10 cellular contexts compared by ENCODE assay signal in genomic region chr17:72151565-72152391, GRCh38. TPM values are rescaled to one million over a fixed set of nuclear protein-coding genes. Genes with fewer than 3 reads are reported as not detected.
A peak's percentile ranks its signal among the peaks of the same experiment; 100 is the strongest.
DNase-seq lines count a peak whose midpoint lies in the region; ATAC-seq and TF ChIP-seq lines count a peak whose summit lies in the region.
"Had no signal": no experiment of that assay in that cellular context is flagged by ENCODE, and none has a peak within 500 bp of the region (broad histone marks: within the 10 kb centered on the region; RNA-seq: fewer than 3 reads in every experiment).

No MANE protein-coding gene starts in this region.

- no peak for TF ChIP-seq CTCF in AG10803 (conservative IDR thresholded peaks at IDR 0.05; ENCODE audit: low read length)

- H3K4me1 ChIP-seq in ectodermal cell (ENCODE audit: control insufficient read depth, insufficient read depth, low read length) (peaks cover 13% of the 10 kb centered on the region), mesodermal cell (ENCODE audit: control insufficient read depth, insufficient read depth, low read length, poor library complexity, severe bottlenecking) (peaks cover 16% of the 10 kb centered on the region)

- POLR2A ChIA-PET in T-cell (lab: Charles Lee) = no interaction called here

- ATAC-seq in HG02623 (IDR thresholded peaks at IDR 0.05; ENCODE audit: unreplicated experiment) (no peak), T-cell (replicated peaks in 1 of 4) (no peak), GM21367 (IDR thresholded peaks at IDR 0.05; ENCODE audit: unreplicated experiment) (no peak), GM21360 (IDR thresholded peaks at IDR 0.05; ENCODE audit: unreplicated experiment) (no peak)
- ATAC-seq: naive thymus-derived CD4-positive, alpha-beta T cell had no signal

- H3K9me3 Mint-ChIP-seq in T-cell = peaks cover 0 to 3% (median 0%) of the 10 kb centered on the region in 3 donors

- H3K27ac ChIP-seq in ectodermal cell (ENCODE audit: insufficient read depth, low read depth, low read length, poor library complexity, severe bottlenecking) = peak overlapping the region; percentile 55
- H3K27ac ChIP-seq in mesodermal cell (ENCODE audit: low read depth, low read length, severe bottlenecking) = peak overlapping the region; percentile 86

- H3K27me3 ChIP-seq in ectodermal cell (ENCODE audit: control insufficient read depth, insufficient read depth, low read length, poor library complexity, severe bottlenecking) = no peaks in the 10 kb centered on the region

- H3K27ac Mint-ChIP-seq in T-cell = no peak overlapping the region
- H3K27ac Mint-ChIP-seq: CD4-positive, CD25-positive, alpha-beta regulatory T cell; naive thymus-derived CD4-positive, alpha-beta T cell had no signal

- CTCF ChIA-PET in T-cell (lab: Charles Lee) = no interaction called here

- no peak overlapping the region for H3K4me3 ChIP-seq in AG10803 (ENCODE audit: low read length)
- H3K4me3 ChIP-seq in ectodermal cell (ENCODE audit: insufficient read depth, low read depth, low read length) = no peak overlapping the region
- H3K4me3 ChIP-seq in mesodermal cell (ENCODE audit: extremely low read depth, insufficient read depth, low read length, poor library complexity, severe bottlenecking) = no peak overlapping the region

- H3K9me3 ChIP-seq in ectodermal cell (ENCODE audit: control insufficient read depth, low read length) (no peaks in the 10 kb centered on the region), mesodermal cell (ENCODE audit: control insufficient read depth, low read length) (no peaks in the 10 kb centered on the region)

- H3K4me1 Mint-ChIP-seq in T-cell = no peaks in the 10 kb centered on the region
- H3K4me1 Mint-ChIP-seq: CD4-positive, CD25-positive, alpha-beta regulatory T cell; naive thymus-derived CD4-positive, alpha-beta T cell had no signal

- H3K4me3 Mint-ChIP-seq in T-cell = no peak overlapping the region
- H3K4me3 Mint-ChIP-seq: CD4-positive, CD25-positive, alpha-beta regulatory T cell; naive thymus-derived CD4-positive, alpha-beta T cell had no signal

- H3K36me3 ChIP-seq in ectodermal cell (ENCODE audit: control insufficient read depth, insufficient read depth, low read length) = no peaks in the 10 kb centered on the region
- no peaks in the 10 kb centered on the region for H3K36me3 ChIP-seq in mesodermal cell (ENCODE audit: control insufficient read depth, insufficient read depth, low read length)

- WGBS in ectodermal cell, 2 experiments = 43 to 44% methylated on average over 10 of the region's 11 CpGs
- 32 to 43% methylated on average over 8 to 10 of the region's 11 CpGs for WGBS in mesodermal cell (ENCODE audit: insufficient coverage in 2 of 2), 2 experiments

- H3K36me3 Mint-ChIP-seq in T-cell = no peaks in the 10 kb centered on the region
- H3K36me3 Mint-ChIP-seq: CD4-positive, CD25-positive, alpha-beta regulatory T cell; naive thymus-derived CD4-positive, alpha-beta T cell had no signal

- peak; percentile 63 for DNase-seq in AG10803 (ENCODE audit: low read depth)
- peak; percentile 44 for DNase-seq in NCI-H510A treated with DMSO at 0.1 percent for 48 hours (lab: John Stamatoyannopoulos, UW)
- no peak for DNase-seq in T-cell
- DNase-seq: CD4-positive, CD25-positive, alpha-beta regulatory T cell; naive thymus-derived CD4-positive, alpha-beta T cell had no signal

- peaks cover 4 to 9% of the 10 kb centered on the region in 2 donors for H3K27me3 Mint-ChIP-seq in T-cell
- H3K27me3 Mint-ChIP-seq: CD4-positive, CD25-positive, alpha-beta regulatory T cell had no signal

RNA-seq across cellular contexts. Expression of gene SOX9, which starts 31.0 kb away (rescaled TPM):
- 59.7 TPM for polyA plus RNA-seq in ectodermal cell (2013, experiment 1 of 4)
- 51.6 TPM for polyA plus RNA-seq in ectodermal cell (2013, experiment 2 of 4)
- 29.5 TPM for polyA plus RNA-seq in ectodermal cell (2013, experiment 3 of 4)
- polyA plus RNA-seq in ectodermal cell (2013, experiment 4 of 4) = 32.3 TPM
- 55.4 TPM for polyA plus RNA-seq in mesodermal cell (2013, experiment 1 of 2)
- 37.4 TPM for polyA plus RNA-seq in mesodermal cell (2013, experiment 2 of 2)
- total RNA-seq in T-cell = under 1 TPM in 3 of 5 donors, not detected in 2; 0.13 to 0.35 (median 0.23) TPM
- total RNA-seq: CD4-positive, CD25-positive, alpha-beta regulatory T cell; naive thymus-derived CD4-positive, alpha-beta T cell had no signal
- polyA plus RNA-seq: CD4-positive, CD25-positive, alpha-beta regulatory T cell; naive thymus-derived CD4-positive, alpha-beta T cell had no signal

Comparison
In these comparisons a context has a peak if more than half of its experiments do, and no peak if none do; other contexts are left out.
1. DNase-seq: peak in AG10803 (single experiment) and NCI-H510A treated with DMSO at 0.1 percent for 48 hours (single experiment); none in T-cell (0 of 34).